ENCODE assay signal across 17 cellular contexts in genomic region chr18:2935438-2936192, GRCh38.
DNase-seq lines count a peak whose midpoint lies in the region; ATAC-seq and TF ChIP-seq lines count a peak whose summit lies in the region.
"Had no signal": no experiment of that assay in that cellular context is flagged by ENCODE, and none has a peak within 500 bp of the region (broad histone marks: within the 10 kb centered on the region; RNA-seq: fewer than 3 reads in every experiment).

No MANE protein-coding gene starts in this region.

- no peak for DNase-seq in CD8-positive, alpha-beta T cell
- DNase-seq in HCEC 1CT, result peak; percentile 22
- DNase-seq in amniotic epithelial cell (ENCODE audit: low read depth), result peak; percentile 21
- DNase-seq in naive thymus-derived CD8-positive, alpha-beta T cell, result no peak
- no peak for DNase-seq in NAMALWA (ENCODE audit: low spot score)
- DNase-seq in NCI-H146 treated with DMSO at 0.1 percent for 48 hours (lab: John Stamatoyannopoulos, UW; ENCODE audit: unreplicated experiment), result no peak
- DNase-seq in NCI-H2227 treated with DMSO at 0.1 percent for 48 hours (lab: John Stamatoyannopoulos, UW), result no peak
- no peak for DNase-seq in tibial nerve (ENCODE audit: low spot score in 2 of 2)
- DNase-seq: activated gamma-delta T cell; heart right ventricle; left colon; NCI-H1436; NCI-H510A treated with DMSO at 0.1 percent for 48 hours; Peyer's patch; stimulated activated CD4-positive, alpha-beta T cell treated with anti-CD3 and anti-CD28 coated beads, Interleukin-2, amount 100 ng/mL, for 48 hours; upper lobe of right lung had no signal

- 77 to 80% methylated on average over 3 of the region's 3 CpGs for WGBS in tibial nerve, 2 donors

- peaks cover 6% of the 10 kb centered on the region for H3K4me1 ChIP-seq in CD8-positive, alpha-beta T cell (ENCODE audit: insufficient read depth, low read length)
- peaks cover 0 to 7% (median 0%) of the 10 kb centered on the region in 4 donors for H3K4me1 ChIP-seq in tibial nerve
- H3K4me1 ChIP-seq: upper lobe of right lung had no signal

- no peak overlapping the region for H3K27ac ChIP-seq in CD8-positive, alpha-beta T cell (ENCODE audit: low read depth, low read length)
- H3K27ac ChIP-seq in tibial nerve, result no peak overlapping the region
- H3K27ac ChIP-seq: heart right ventricle, Peyer's patch, upper lobe of right lung had no signal

- H3K9me3 Mint-ChIP-seq in CD8-positive, alpha-beta T cell, result no peaks in the 10 kb centered on the region
- H3K9me3 Mint-ChIP-seq in naive thymus-derived CD8-positive, alpha-beta T cell, result no peaks in the 10 kb centered on the region

- CTCF ChIA-PET in CD8-positive, alpha-beta T cell (lab: Charles Lee), result interaction anchor here (1.1 to 13.1 kb wide), 5 partner anchors 23 to 194 kb away, joined by 3 to 205 read pairs (median 4); no protein-coding TSS in a partner anchor

- no peaks in the 10 kb centered on the region for H3K27me3 ChIP-seq in CD8-positive, alpha-beta T cell (ENCODE audit: insufficient read depth, low read length)
- no peaks in the 10 kb centered on the region for H3K27me3 ChIP-seq in tibial nerve
- H3K27me3 ChIP-seq: heart right ventricle, Peyer's patch, upper lobe of right lung had no signal

- no peak for TF ChIP-seq EP300 in tibial nerve (IDR thresholded peaks at IDR 0.05)

- peaks cover 26% of the 10 kb centered on the region for H3K4me1 Mint-ChIP-seq in CD8-positive, alpha-beta T cell (ENCODE audit: low read depth)
- peaks cover 13 to 27% (median 20%) of the 10 kb centered on the region in 4 donors for H3K4me1 Mint-ChIP-seq in naive thymus-derived CD8-positive, alpha-beta T cell

- H3K4me3 Mint-ChIP-seq in CD8-positive, alpha-beta T cell, result no peak overlapping the region
- H3K4me3 Mint-ChIP-seq in naive thymus-derived CD8-positive, alpha-beta T cell, result no peak overlapping the region

- ATAC-seq in CD8-positive, alpha-beta T cell, result no peak
- no peak for ATAC-seq in naive thymus-derived CD8-positive, alpha-beta T cell
- ATAC-seq: activated CD4-positive, CD25-positive, alpha-beta regulatory T cell treated with anti-CD3 and anti-CD28 coated beads, Interleukin-2, amount 50 U/mL, for 24 hours; heart right ventricle; left colon; upper lobe of right lung had no signal

- POLR2A ChIA-PET in CD8-positive, alpha-beta T cell (lab: Charles Lee), result interaction anchor here (0.9 kb wide), 2 partner anchors 24 to 50 kb away, joined by 3 read pairs; no protein-coding TSS in a partner anchor
- POLR2A ChIA-PET in naive thymus-derived CD8-positive, alpha-beta T cell (lab: Charles Lee), result interaction anchor here (1.0 kb wide), 1 partner anchor 14 kb away, joined by 4 read pairs; no protein-coding TSS in a partner anchor

- H3K9me3 ChIP-seq in CD8-positive, alpha-beta T cell (ENCODE audit: low read length), result no peaks in the 10 kb centered on the region
- no peaks in the 10 kb centered on the region for H3K9me3 ChIP-seq in tibial nerve
- H3K9me3 ChIP-seq: heart right ventricle, Peyer's patch, upper lobe of right lung had no signal

- H3K27me3 Mint-ChIP-seq in CD8-positive, alpha-beta T cell (ENCODE audit: low read depth), result no peaks in the 10 kb centered on the region
- H3K27me3 Mint-ChIP-seq in naive thymus-derived CD8-positive, alpha-beta T cell, result no peaks in the 10 kb centered on the region

- intact Hi-C loops in CD8-positive, alpha-beta T cell (cut with DNase I, micrococcal nuclease), result loop anchor here in 1 of 2 experiments (1.0 to 2.0 kb wide), 2 partner anchors 21 to 47 kb away; no protein-coding TSS in a partner anchor

- peaks cover 87% of the 10 kb centered on the region for H3K36me3 Mint-ChIP-seq in CD8-positive, alpha-beta T cell
- H3K36me3 Mint-ChIP-seq in naive thymus-derived CD8-positive, alpha-beta T cell, result peaks cover 0 to 90% (median 15%) of the 10 kb centered on the region in 3 donors

- no peak for TF ChIP-seq POLR2A in tibial nerve (IDR thresholded peaks at IDR 0.05)

- H3K36me3 ChIP-seq in CD8-positive, alpha-beta T cell (ENCODE audit: insufficient read depth, low read length), result peaks cover 14% of the 10 kb centered on the region
- H3K36me3 ChIP-seq in tibial nerve, result peaks cover 0 to 57% (median 0%) of the 10 kb centered on the region in 3 donors

- no peak overlapping the region for H3K4me3 ChIP-seq in CD8-positive, alpha-beta T cell (ENCODE audit: low read depth, low read length)
- H3K4me3 ChIP-seq in tibial nerve, result no peak overlapping the region
- H3K4me3 ChIP-seq: heart right ventricle, Peyer's patch, upper lobe of right lung had no signal

- peak overlapping the region; percentile 29 for H3K27ac Mint-ChIP-seq in CD8-positive, alpha-beta T cell
- peak overlapping the region in 9 of 10 donors; percentile 2 to 91 (median 76) for H3K27ac Mint-ChIP-seq in naive thymus-derived CD8-positive, alpha-beta T cell

- TF ChIP-seq CTCF in CD8-positive, alpha-beta T cell (IDR thresholded peaks at IDR 0.05), result no peak
- no peak for TF ChIP-seq CTCF in tibial nerve (IDR thresholded peaks at IDR 0.05)

Comparison
In these comparisons a context has a peak if more than half of its experiments do, and no peak if none do; other contexts are left out.
1. DNase-seq: peak in HCEC 1CT (single experiment) and amniotic epithelial cell (single experiment); none in CD8-positive, alpha-beta T cell (0 of 7), naive thymus-derived CD8-positive, alpha-beta T cell (0 of 10), NAMALWA (single experiment), NCI-H146 treated with DMSO at 0.1 percent for 48 hours (single experiment), NCI-H2227 treated with DMSO at 0.1 percent for 48 hours (single experiment) and tibial nerve (0 of 2).